ENCODE assay signal across 36 cellular contexts in the genomic region with DNA sequence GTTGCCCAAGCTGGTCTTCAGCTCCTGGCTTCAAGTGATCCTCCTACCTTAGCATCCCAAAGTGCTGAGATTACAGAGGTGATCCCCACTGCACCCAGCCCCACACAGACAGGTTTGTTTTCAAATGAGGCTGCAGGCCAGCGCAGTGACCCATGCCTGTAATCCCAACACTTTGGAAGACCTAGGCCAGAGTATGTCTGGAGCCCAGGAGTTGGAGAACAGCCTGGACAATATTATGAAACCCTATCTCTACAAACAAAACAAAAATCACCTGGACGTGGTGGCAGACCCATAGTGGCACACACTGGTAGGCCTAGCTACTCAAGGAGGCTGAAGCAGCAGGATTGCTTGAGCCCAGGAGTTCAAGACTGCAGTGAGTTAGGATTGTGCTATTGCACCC. TPM values are rescaled to one million over a fixed set of nuclear protein-coding genes. Genes with fewer than 3 reads are reported as not detected.
"Had no signal": no experiment of that assay in that cellular context is flagged by ENCODE, and none has a peak within 500 bp of the region (broad histone marks: within the 10 kb centered on the region; RNA-seq: fewer than 3 reads in every experiment).

No MANE protein-coding gene starts in this region.

- ATAC-seq: activated T-cell treated with anti-CD3 and anti-CD28 coated beads, Interleukin-2, amount 50 U/mL, for 72 hours; K562; Panc1; WTC11 had no signal

- H3K4me3 ChIP-seq: ascending aorta, cardiac muscle cell, K562, MG63, SJCRH30, SK-N-MC had no signal

- H3K9me3 ChIP-seq: ascending aorta, MG63, SJCRH30 had no signal

- H3K27ac ChIP-seq: ascending aorta, cardiac muscle cell, SJCRH30, SK-N-MC had no signal

- H3K36me3 Mint-ChIP-seq: activated naive CD8-positive, alpha-beta T cell treated with anti-CD3 and anti-CD28 coated beads, Interleukin-2, amount 10 ng/mL, durations not matched to agents 7 days and 5 days; WTC11 had no signal

- H3K9me3 Mint-ChIP-seq: activated CD4-positive, alpha-beta memory T cell treated with anti-CD3 and anti-CD28 coated beads for 36 hours; activated naive CD4-positive, alpha-beta T cell treated with anti-CD3 and anti-CD28 coated beads, Interleukin-2, amount 50 U/mL, for 24 hours; activated naive CD8-positive, alpha-beta T cell treated with anti-CD3 and anti-CD28 coated beads, Interleukin-2, amount 10 ng/mL, durations not matched to agents 7 days and 5 days; activated T-cell treated with anti-CD3 and anti-CD28 coated beads, Interleukin-2, amount 50 U/mL, for 72 hours; activated T-helper 2 cell treated with anti-CD3 and anti-CD28 coated beads, Interferon-gamma antibody, Interleukin-2, Interleukin-4, amounts not matched to agents 10 μg/mL and 5 μg/mL and 100 μg/mL, durations not matched to agents 14 hours and 24 hours and 36 hours; central memory CD8-positive, alpha-beta T cell; T-helper 1 cell treated with Interleukin-12 subunit alpha and Interleukin-12 subunit beta and Interleukin-4 antibody, amounts not matched to agents 30 μg/mL and 1 μg/mL, for 36 hours; T-helper 2 cell treated with Interferon-gamma antibody and Interleukin-4, amounts not matched to agents 5 μg/mL and 100 μg/mL, for 36 hours; WTC11 had no signal

- DNase-seq: activated CD4-positive, alpha-beta memory T cell treated with anti-CD3 and anti-CD28 coated beads for 36 hours; activated CD4-positive, alpha-beta T cell treated with anti-CD3 and anti-CD28 coated beads for 4 hours; activated CD4-positive, alpha-beta T cell treated with anti-CD3 and anti-CD28 coated beads, Interleukin-2, amount 50 U/mL, for 1 hour; activated CD4-positive, CD25-positive, alpha-beta regulatory T cell treated with anti-CD3 and anti-CD28 coated beads, Interleukin-2, amount 50 U/mL, for 72 hours; activated gamma-delta T cell; activated naive CD4-positive, alpha-beta T cell treated with Interleukin-2 at 50 U/mL for 16 hours; activated naive CD8-positive, alpha-beta T cell treated with anti-CD3 and anti-CD28 coated beads, Interleukin-2, amount 10 ng/mL, durations not matched to agents 7 days and 5 days; activated T-cell treated with anti-CD3 and anti-CD28 coated beads, Interleukin-2, amount 50 U/mL, for 1 hour; activated T-cell treated with anti-CD3 and anti-CD28 coated beads, Interleukin-2, amount 50 U/mL, for 72 hours; amygdala; MG63; NCI-H1048; NCI-H1105 treated with DMSO at 0.1 percent for 48 hours; NCI-H1436; NCI-H1694; NCI-H1930; NCI-H2081 treated with DMSO at 0.1 percent for 48 hours; NCI-H226; NCI-H446 treated with DMSO at 0.1 percent for 48 hours; NCI-H524; SHP77; SJCRH30 had no signal

- H3K27ac Mint-ChIP-seq: activated CD4-positive, alpha-beta memory T cell treated with anti-CD3 and anti-CD28 coated beads for 36 hours; activated T-helper 2 cell treated with anti-CD3 and anti-CD28 coated beads, Interferon-gamma antibody, Interleukin-2, Interleukin-4, amounts not matched to agents 10 μg/mL and 5 μg/mL and 100 μg/mL, durations not matched to agents 14 hours and 24 hours and 36 hours; T-helper 1 cell treated with Interleukin-12 subunit alpha and Interleukin-12 subunit beta and Interleukin-4 antibody, amounts not matched to agents 30 μg/mL and 1 μg/mL, for 36 hours; T-helper 2 cell treated with Interferon-gamma antibody and Interleukin-4, amounts not matched to agents 5 μg/mL and 100 μg/mL, for 36 hours; WTC11 had no signal

- H3K4me3 Mint-ChIP-seq: activated CD4-positive, alpha-beta memory T cell treated with anti-CD3 and anti-CD28 coated beads for 36 hours; activated naive CD4-positive, alpha-beta T cell treated with anti-CD3 and anti-CD28 coated beads, Interleukin-2, amount 50 U/mL, for 24 hours; activated naive CD8-positive, alpha-beta T cell treated with anti-CD3 and anti-CD28 coated beads, Interleukin-2, amount 10 ng/mL, durations not matched to agents 7 days and 5 days; activated T-cell treated with anti-CD3 and anti-CD28 coated beads, Interleukin-2, amount 50 U/mL, for 72 hours; central memory CD8-positive, alpha-beta T cell; T-helper 1 cell treated with Interleukin-12 subunit alpha and Interleukin-12 subunit beta and Interleukin-4 antibody, amounts not matched to agents 30 μg/mL and 1 μg/mL, for 36 hours; T-helper 2 cell treated with Interferon-gamma antibody and Interleukin-4, amounts not matched to agents 5 μg/mL and 100 μg/mL, for 36 hours; WTC11 had no signal

- H3K27me3 ChIP-seq: ascending aorta, cardiac muscle cell, MG63, SJCRH30 had no signal

- FAIRE-seq: K562, TTC549 had no signal

- H3K36me3 ChIP-seq: ascending aorta, cardiac muscle cell, MG63, SJCRH30 had no signal

- H3K27me3 Mint-ChIP-seq: activated CD4-positive, alpha-beta memory T cell treated with anti-CD3 and anti-CD28 coated beads for 36 hours; activated naive CD4-positive, alpha-beta T cell treated with anti-CD3 and anti-CD28 coated beads, Interleukin-2, amount 50 U/mL, for 24 hours; activated naive CD8-positive, alpha-beta T cell treated with anti-CD3 and anti-CD28 coated beads, Interleukin-2, amount 10 ng/mL, durations not matched to agents 7 days and 5 days; central memory CD8-positive, alpha-beta T cell had no signal

RNA-seq across cellular contexts. Expression of gene BTN1A1, which starts 30.1 kb away (rescaled TPM):
- total RNA-seq: activated CD4-positive, alpha-beta memory T cell treated with anti-CD3 and anti-CD28 coated beads for 36 hours; activated T-helper 2 cell treated with anti-CD3 and anti-CD28 coated beads, Interferon-gamma antibody, Interleukin-2, Interleukin-4, amounts not matched to agents 10 μg/mL and 5 μg/mL and 100 μg/mL, durations not matched to agents 14 hours and 24 hours and 36 hours; ascending aorta; cardiac muscle cell; RPMI7951 had no signal
- polyA plus RNA-seq: adipose tissue had no signal
